2 cellular contexts compared by ENCODE assay signal in genomic region chr19:41306394-41306793, GRCh38.
TF ChIP-seq lines count a peak whose summit lies in the region.

No MANE protein-coding gene starts in this region.

TF ChIP-seq in GM23338, 12 proteins besides CTCF, POLR2A, EP300 and RAD21:
- TF ChIP-seq ETS1 (IDR thresholded peaks at IDR 0.05) (no peak), ZNF462 (CRISPR knock-in tag; IDR thresholded peaks at IDR 0.05) (no peak), EZH2 (IDR thresholded peaks at IDR 0.05; ENCODE audit: low read depth, unreplicated experiment) (no peak)

TF ChIP-seq in GM12878, 131 proteins besides CTCF, POLR2A, EP300 and RAD21:
- no peak for TF ChIP-seq CEBPZ (IDR thresholded peaks at IDR 0.05; ENCODE audit: low read depth, low read length)
- TF ChIP-seq SRF (IDR thresholded peaks at IDR 0.05; ENCODE audit: low read depth in 2 of 2, low read length in 2 of 2): no peak
- TF ChIP-seq GATAD2B (conservative IDR thresholded peaks at IDR 0.05; ENCODE audit: low read depth): no peak
- TF ChIP-seq WRNIP1 (IDR thresholded peaks at IDR 0.05; ENCODE audit: borderline replicate concordance, low read depth, low read length): no peak
- TF ChIP-seq ESRRA (IDR thresholded peaks at IDR 0.05; ENCODE audit: low read length): no peak
- no peak for TF ChIP-seq ZBTB4 (CRISPR knock-in tag; IDR thresholded peaks at IDR 0.05)
- no peak for TF ChIP-seq PML (IDR thresholded peaks at IDR 0.05; ENCODE audit: low read length)
- TF ChIP-seq BCLAF1 (IDR thresholded peaks at IDR 0.05): no peak
- no peak for TF ChIP-seq ZNF687 (IDR thresholded peaks at IDR 0.05)
- no peak for TF ChIP-seq SREBF2 (IDR thresholded peaks at IDR 0.05; ENCODE audit: low read length)
- no peak for TF ChIP-seq ATF3 (IDR thresholded peaks at IDR 0.05; ENCODE audit: borderline replicate concordance, extremely low read depth, low read depth, low read length)
- no peak for TF ChIP-seq ZNF24 (IDR thresholded peaks at IDR 0.05)
- no peak for TF ChIP-seq KDM1A (IDR thresholded peaks at IDR 0.05; ENCODE audit: borderline replicate concordance)
- no peak for TF ChIP-seq ZNF274 (IDR thresholded peaks at IDR 0.05; ENCODE audit: insufficient read depth, insufficient read length)
- TF ChIP-seq ASH2L (IDR thresholded peaks at IDR 0.05; ENCODE audit: borderline replicate concordance, low read depth): no peak
- no peak for TF ChIP-seq ATF7 (IDR thresholded peaks at IDR 0.05; ENCODE audit: low read depth)
- TF ChIP-seq ZZZ3 (IDR thresholded peaks at IDR 0.05; ENCODE audit: control insufficient read depth, insufficient read length, low read depth): no peak
TF ChIP-seq in GM12878: peak in this region for 0.
